Comparison of ENCODE assay signal across 1 cellular context in the genomic region with DNA sequence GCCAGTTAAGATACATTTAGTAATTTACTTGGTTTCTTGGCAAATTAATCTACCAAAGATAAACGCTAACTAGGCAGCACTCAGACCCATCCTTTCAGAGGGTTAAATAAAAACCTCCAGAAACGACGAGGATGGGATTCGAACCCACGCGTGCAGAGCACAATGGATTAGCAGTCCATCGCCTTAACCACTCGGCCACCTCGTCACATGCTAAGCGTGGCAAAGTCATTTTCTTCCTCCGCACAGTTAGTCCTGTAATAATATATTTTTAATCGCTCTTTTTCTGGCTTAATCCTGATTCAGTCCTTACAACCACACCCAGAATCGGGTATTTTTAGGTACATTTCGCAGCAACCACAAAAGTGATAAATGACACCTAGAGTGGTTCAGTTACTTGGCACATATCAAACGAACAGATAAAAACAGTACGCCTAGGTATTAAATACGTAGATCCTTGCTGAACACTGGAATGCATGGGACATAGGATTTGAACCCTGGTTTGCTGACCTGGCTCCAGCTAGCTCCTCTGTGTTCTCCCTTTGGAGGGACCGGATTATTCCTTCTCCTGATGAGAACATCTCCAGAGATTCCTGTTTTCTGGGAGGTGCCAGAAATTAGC.
TF ChIP-seq lines count a peak whose summit lies in the region.

No MANE protein-coding gene starts in this region.

TF ChIP-seq in HEK293, 187 proteins besides CTCF, POLR2A, EP300 and RAD21 (continued from another document and continues in another):
- TF ChIP-seq, protein P1, sequence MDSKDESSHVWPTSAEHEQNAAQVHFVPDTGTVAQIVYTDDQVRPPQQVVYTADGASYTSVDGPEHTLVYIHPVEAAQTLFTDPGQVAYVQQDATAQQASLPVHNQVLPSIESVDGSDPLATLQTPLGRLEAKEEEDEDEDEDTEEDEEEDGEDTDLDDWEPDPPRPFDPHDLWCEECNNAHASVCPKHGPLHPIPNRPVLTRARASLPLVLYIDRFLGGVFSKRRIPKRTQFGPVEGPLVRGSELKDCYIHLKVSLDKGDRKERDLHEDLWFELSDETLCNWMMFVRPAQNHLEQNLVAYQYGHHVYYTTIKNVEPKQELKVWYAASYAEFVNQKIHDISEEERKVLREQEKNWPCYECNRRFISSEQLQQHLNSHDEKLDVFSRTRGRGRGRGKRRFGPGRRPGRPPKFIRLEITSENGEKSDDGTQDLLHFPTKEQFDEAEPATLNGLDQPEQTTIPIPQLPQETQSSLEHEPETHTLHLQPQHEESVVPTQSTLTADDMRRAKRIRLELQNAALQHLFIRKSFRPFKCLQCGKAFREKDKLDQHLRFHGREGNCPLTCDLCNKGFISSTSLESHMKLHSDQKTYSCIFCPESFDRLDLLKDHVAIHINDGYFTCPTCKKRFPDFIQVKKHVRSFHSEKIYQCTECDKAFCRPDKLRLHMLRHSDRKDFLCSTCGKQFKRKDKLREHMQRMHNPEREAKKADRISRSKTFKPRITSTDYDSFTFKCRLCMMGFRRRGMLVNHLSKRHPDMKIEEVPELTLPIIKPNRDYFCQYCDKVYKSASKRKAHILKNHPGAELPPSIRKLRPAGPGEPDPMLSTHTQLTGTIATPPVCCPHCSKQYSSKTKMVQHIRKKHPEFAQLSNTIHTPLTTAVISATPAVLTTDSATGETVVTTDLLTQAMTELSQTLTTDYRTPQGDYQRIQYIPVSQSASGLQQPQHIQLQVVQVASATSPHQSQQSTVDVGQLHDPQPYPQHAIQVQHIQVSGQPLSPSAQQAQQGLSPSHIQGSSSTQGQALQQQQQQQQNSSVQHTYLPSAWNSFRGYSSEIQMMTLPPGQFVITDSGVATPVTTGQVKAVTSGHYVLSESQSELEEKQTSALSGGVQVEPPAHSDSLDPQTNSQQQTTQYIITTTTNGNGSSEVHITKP (tag by site-specific recombination; IDR thresholded peaks at IDR 0.05): peak; percentile 49; the same call in 1 of the 2 replicates
- TF ChIP-seq ZFHX2 (tag by site-specific recombination; conservative IDR thresholded peaks at IDR 0.05): 0 out of 2 replicates have a peak, but pooled peaks have one; percentile 31
- TF ChIP-seq, protein P2, sequence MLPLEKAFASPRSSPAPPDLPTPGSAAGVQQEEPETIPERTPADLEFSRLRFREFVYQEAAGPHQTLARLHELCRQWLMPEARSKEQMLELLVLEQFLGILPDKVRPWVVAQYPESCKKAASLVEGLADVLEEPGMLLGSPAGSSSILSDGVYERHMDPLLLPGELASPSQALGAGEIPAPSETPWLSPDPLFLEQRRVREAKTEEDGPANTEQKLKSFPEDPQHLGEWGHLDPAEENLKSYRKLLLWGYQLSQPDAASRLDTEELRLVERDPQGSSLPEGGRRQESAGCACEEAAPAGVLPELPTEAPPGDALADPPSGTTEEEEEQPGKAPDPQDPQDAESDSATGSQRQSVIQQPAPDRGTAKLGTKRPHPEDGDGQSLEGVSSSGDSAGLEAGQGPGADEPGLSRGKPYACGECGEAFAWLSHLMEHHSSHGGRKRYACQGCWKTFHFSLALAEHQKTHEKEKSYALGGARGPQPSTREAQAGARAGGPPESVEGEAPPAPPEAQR (tag by site-specific recombination; IDR thresholded peaks at IDR 0.05): no peak
- TF ChIP-seq MZF1 (tag by site-specific recombination; IDR thresholded peaks at IDR 0.05; ENCODE audit: borderline replicate concordance): no peak
- peak; percentile 50; the same call in 1 of the 2 replicates for TF ChIP-seq ZNF843 (tag by site-specific recombination; IDR thresholded peaks at IDR 0.05)
- 0 out of 2 replicates have a peak, but pooled peaks have one; percentile 53 for TF ChIP-seq KLF7 (tag by site-specific recombination; IDR thresholded peaks at IDR 0.05; ENCODE audit: borderline replicate concordance)
- no peak for TF ChIP-seq ZNF830 (tag by site-specific recombination; IDR thresholded peaks at IDR 0.05; ENCODE audit: low read depth)
- no peak for TF ChIP-seq MYNN (tag by site-specific recombination; IDR thresholded peaks at IDR 0.05; ENCODE audit: borderline replicate concordance)
- no peak for TF ChIP-seq ZNF768 (tag by site-specific recombination; IDR thresholded peaks at IDR 0.05)
- TF ChIP-seq EGR2 (tag by site-specific recombination; IDR thresholded peaks at IDR 0.05; ENCODE audit: low read depth): 0 out of 2 replicates have a peak, but pooled peaks have one; percentile 6
- TF ChIP-seq KLF10 (tag by site-specific recombination; IDR thresholded peaks at IDR 0.05): peak; percentile 71
- TF ChIP-seq, protein P3, sequence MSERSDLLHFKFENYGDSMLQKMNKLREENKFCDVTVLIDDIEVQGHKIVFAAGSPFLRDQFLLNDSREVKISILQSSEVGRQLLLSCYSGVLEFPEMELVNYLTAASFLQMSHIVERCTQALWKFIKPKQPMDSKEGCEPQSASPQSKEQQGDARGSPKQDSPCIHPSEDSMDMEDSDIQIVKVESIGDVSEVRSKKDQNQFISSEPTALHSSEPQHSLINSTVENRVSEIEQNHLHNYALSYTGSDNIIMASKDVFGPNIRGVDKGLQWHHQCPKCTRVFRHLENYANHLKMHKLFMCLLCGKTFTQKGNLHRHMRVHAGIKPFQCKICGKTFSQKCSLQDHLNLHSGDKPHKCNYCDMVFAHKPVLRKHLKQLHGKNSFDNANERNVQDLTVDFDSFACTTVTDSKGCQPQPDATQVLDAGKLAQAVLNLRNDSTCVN (tag by site-specific recombination; optimal IDR thresholded peaks at IDR 0.05): peak; percentile 18
- TF ChIP-seq RBAK (tag by site-specific recombination; IDR thresholded peaks at IDR 0.05): no peak
- TF ChIP-seq OVOL3 (tag by site-specific recombination; IDR thresholded peaks at IDR 0.05): no peak; the same call in 1 of the 2 replicates
- no peak for TF ChIP-seq ZNF707 (tag by site-specific recombination; IDR thresholded peaks at IDR 0.05)
- TF ChIP-seq ZNF391 (tag by site-specific recombination; IDR thresholded peaks at IDR 0.05; ENCODE audit: borderline replicate concordance, low read depth): no peak; the same call in 1 of the 2 replicates
- TF ChIP-seq ZNF138 (tag by site-specific recombination; IDR thresholded peaks at IDR 0.05; ENCODE audit: borderline replicate concordance): no peak
- TF ChIP-seq GLI2 (tag by site-specific recombination; IDR thresholded peaks at IDR 0.05; ENCODE audit: borderline replicate concordance, low read depth): no peak
- TF ChIP-seq ZNF324 (tag by site-specific recombination; IDR thresholded peaks at IDR 0.05): peak; percentile 71; the same call in 1 of the 2 replicates
- peak; percentile 82 for TF ChIP-seq ZNF366 (tag by site-specific recombination; conservative IDR thresholded peaks at IDR 0.05)
- no peak for TF ChIP-seq GLIS1 (tag by site-specific recombination; IDR thresholded peaks at IDR 0.05)
- TF ChIP-seq ZNF585B (tag by site-specific recombination; IDR thresholded peaks at IDR 0.05): no peak
- no peak for TF ChIP-seq ZNF48 (tag by site-specific recombination; IDR thresholded peaks at IDR 0.05)
- no peak for TF ChIP-seq ZNF112 (tag by site-specific recombination; IDR thresholded peaks at IDR 0.05)
- TF ChIP-seq MEIS1 (CRISPR knock-in tag; IDR thresholded peaks at IDR 0.05; ENCODE audit: borderline replicate concordance): no peak
- TF ChIP-seq, protein P4, sequence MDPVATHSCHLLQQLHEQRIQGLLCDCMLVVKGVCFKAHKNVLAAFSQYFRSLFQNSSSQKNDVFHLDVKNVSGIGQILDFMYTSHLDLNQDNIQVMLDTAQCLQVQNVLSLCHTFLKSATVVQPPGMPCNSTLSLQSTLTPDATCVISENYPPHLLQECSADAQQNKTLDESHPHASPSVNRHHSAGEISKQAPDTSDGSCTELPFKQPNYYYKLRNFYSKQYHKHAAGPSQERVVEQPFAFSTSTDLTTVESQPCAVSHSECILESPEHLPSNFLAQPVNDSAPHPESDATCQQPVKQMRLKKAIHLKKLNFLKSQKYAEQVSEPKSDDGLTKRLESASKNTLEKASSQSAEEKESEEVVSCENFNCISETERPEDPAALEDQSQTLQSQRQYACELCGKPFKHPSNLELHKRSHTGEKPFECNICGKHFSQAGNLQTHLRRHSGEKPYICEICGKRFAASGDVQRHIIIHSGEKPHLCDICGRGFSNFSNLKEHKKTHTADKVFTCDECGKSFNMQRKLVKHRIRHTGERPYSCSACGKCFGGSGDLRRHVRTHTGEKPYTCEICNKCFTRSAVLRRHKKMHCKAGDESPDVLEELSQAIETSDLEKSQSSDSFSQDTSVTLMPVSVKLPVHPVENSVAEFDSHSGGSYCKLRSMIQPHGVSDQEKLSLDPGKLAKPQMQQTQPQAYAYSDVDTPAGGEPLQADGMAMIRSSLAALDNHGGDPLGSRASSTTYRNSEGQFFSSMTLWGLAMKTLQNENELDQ (tag by site-specific recombination; IDR thresholded peaks at IDR 0.05; ENCODE audit: low read depth): no peak
- TF ChIP-seq TRIM28 (IDR thresholded peaks at IDR 0.05; ENCODE audit: borderline replicate concordance, low read length): peak; percentile 95
- TF ChIP-seq ZNF777 (tag by site-specific recombination; IDR thresholded peaks at IDR 0.05; ENCODE audit: borderline replicate concordance): no peak
- no peak for TF ChIP-seq ZNF174 (tag by site-specific recombination; IDR thresholded peaks at IDR 0.05)
- no peak for TF ChIP-seq ZNF121 (tag by site-specific recombination; IDR thresholded peaks at IDR 0.05)
- peak; percentile 37; the same call in 1 of the 2 replicates for TF ChIP-seq FEZF1 (tag by site-specific recombination; IDR thresholded peaks at IDR 0.05)
- TF ChIP-seq ZNF660 (tag by site-specific recombination; IDR thresholded peaks at IDR 0.05): peak; percentile 95
- TF ChIP-seq, protein P5, sequence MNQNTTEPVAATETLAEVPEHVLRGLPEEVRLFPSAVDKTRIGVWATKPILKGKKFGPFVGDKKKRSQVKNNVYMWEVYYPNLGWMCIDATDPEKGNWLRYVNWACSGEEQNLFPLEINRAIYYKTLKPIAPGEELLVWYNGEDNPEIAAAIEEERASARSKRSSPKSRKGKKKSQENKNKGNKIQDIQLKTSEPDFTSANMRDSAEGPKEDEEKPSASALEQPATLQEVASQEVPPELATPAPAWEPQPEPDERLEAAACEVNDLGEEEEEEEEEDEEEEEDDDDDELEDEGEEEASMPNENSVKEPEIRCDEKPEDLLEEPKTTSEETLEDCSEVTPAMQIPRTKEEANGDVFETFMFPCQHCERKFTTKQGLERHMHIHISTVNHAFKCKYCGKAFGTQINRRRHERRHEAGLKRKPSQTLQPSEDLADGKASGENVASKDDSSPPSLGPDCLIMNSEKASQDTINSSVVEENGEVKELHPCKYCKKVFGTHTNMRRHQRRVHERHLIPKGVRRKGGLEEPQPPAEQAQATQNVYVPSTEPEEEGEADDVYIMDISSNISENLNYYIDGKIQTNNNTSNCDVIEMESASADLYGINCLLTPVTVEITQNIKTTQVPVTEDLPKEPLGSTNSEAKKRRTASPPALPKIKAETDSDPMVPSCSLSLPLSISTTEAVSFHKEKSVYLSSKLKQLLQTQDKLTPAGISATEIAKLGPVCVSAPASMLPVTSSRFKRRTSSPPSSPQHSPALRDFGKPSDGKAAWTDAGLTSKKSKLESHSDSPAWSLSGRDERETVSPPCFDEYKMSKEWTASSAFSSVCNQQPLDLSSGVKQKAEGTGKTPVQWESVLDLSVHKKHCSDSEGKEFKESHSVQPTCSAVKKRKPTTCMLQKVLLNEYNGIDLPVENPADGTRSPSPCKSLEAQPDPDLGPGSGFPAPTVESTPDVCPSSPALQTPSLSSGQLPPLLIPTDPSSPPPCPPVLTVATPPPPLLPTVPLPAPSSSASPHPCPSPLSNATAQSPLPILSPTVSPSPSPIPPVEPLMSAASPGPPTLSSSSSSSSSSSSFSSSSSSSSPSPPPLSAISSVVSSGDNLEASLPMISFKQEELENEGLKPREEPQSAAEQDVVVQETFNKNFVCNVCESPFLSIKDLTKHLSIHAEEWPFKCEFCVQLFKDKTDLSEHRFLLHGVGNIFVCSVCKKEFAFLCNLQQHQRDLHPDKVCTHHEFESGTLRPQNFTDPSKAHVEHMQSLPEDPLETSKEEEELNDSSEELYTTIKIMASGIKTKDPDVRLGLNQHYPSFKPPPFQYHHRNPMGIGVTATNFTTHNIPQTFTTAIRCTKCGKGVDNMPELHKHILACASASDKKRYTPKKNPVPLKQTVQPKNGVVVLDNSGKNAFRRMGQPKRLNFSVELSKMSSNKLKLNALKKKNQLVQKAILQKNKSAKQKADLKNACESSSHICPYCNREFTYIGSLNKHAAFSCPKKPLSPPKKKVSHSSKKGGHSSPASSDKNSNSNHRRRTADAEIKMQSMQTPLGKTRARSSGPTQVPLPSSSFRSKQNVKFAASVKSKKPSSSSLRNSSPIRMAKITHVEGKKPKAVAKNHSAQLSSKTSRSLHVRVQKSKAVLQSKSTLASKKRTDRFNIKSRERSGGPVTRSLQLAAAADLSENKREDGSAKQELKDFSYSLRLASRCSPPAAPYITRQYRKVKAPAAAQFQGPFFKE (tag by site-specific recombination; IDR thresholded peaks at IDR 0.05; ENCODE audit: borderline replicate concordance): no peak
- TF ChIP-seq, protein P6, sequence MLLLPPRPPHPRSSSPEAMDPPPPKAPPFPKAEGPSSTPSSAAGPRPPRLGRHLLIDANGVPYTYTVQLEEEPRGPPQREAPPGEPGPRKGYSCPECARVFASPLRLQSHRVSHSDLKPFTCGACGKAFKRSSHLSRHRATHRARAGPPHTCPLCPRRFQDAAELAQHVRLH (tag by site-specific recombination; IDR thresholded peaks at IDR 0.05): peak; percentile 86
- TF ChIP-seq ZNF292 (tag by site-specific recombination; IDR thresholded peaks at IDR 0.05; ENCODE audit: borderline replicate concordance, low read depth): no peak
- TF ChIP-seq, protein P7, sequence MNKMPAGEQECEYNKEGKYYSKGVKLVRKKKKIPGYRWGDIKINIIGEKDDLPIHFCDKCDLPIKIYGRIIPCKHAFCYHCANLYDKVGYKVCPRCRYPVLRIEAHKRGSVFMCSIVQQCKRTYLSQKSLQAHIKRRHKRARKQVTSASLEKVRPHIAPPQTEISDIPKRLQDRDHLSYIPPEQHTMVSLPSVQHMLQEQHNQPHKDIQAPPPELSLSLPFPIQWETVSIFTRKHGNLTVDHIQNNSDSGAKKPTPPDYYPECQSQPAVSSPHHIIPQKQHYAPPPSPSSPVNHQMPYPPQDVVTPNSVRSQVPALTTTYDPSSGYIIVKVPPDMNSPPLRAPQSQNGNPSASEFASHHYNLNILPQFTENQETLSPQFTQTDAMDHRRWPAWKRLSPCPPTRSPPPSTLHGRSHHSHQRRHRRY (tag by site-specific recombination; IDR thresholded peaks at IDR 0.05): no peak
- TF ChIP-seq, protein P8, sequence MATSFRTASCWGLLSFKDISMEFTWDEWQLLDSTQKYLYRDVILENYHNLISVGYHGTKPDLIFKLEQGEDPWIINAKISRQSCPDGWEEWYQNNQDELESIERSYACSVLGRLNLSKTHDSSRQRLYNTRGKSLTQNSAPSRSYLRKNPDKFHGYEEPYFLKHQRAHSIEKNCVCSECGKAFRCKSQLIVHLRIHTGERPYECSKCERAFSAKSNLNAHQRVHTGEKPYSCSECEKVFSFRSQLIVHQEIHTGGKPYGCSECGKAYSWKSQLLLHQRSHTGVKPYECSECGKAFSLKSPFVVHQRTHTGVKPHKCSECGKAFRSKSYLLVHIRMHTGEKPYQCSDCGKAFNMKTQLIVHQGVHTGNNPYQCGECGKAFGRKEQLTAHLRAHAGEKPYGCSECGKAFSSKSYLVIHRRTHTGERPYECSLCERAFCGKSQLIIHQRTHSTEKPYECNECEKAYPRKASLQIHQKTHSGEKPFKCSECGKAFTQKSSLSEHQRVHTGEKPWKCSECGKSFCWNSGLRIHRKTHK (tag by site-specific recombination; IDR thresholded peaks at IDR 0.05): no peak
- no peak for TF ChIP-seq ZNF529 (tag by site-specific recombination; IDR thresholded peaks at IDR 0.05; ENCODE audit: insufficient replicate concordance)
- TF ChIP-seq ZNF37A (tag by site-specific recombination; IDR thresholded peaks at IDR 0.05): no peak
- no peak for TF ChIP-seq BCL11B (tag by site-specific recombination; IDR thresholded peaks at IDR 0.05; ENCODE audit: low read depth)
- no peak; the same call in 1 of the 2 replicates for TF ChIP-seq ZNF623 (tag by site-specific recombination; IDR thresholded peaks at IDR 0.05)
- peak; percentile 79 for TF ChIP-seq ZNF561 (tag by site-specific recombination; IDR thresholded peaks at IDR 0.05; ENCODE audit: borderline replicate concordance)
- TF ChIP-seq IKZF3 (tag by site-specific recombination; IDR thresholded peaks at IDR 0.05): peak; percentile 97
